Comparison of ENCODE assay signal across 7 cellular contexts in genomic region chr1:37107153-37107552, GRCh38.
"Had no signal": no experiment of that assay in that cellular context is flagged by ENCODE, and none has a peak within 500 bp of the region (broad histone marks: within the 10 kb centered on the region; RNA-seq: fewer than 3 reads in every experiment).

No MANE protein-coding gene starts in this region.

- H3K4me2 ChIP-seq: KMS-11 had no signal

- H3K9me3 Mint-ChIP-seq: H9 had no signal

- H3K4me3 Mint-ChIP-seq: H9, IgD-negative memory B cell had no signal

- DNase-seq: GM23248, H9, HCEC 1CT, KBM-7 had no signal

- H3K36me3 Mint-ChIP-seq: IgD-negative memory B cell had no signal

- H3K27ac ChIP-seq: GM23248, KMS-11 had no signal

- H3K4me3 ChIP-seq: GM23248 had no signal

- ATAC-seq: HepG2 had no signal

- H3K4me1 Mint-ChIP-seq: H9 had no signal

- H3K27ac Mint-ChIP-seq: H9, IgD-negative memory B cell had no signal

- H2AFZ ChIP-seq: GM23248 had no signal
